Comparison of ENCODE assay signal across 9 cellular contexts in the genomic region with DNA sequence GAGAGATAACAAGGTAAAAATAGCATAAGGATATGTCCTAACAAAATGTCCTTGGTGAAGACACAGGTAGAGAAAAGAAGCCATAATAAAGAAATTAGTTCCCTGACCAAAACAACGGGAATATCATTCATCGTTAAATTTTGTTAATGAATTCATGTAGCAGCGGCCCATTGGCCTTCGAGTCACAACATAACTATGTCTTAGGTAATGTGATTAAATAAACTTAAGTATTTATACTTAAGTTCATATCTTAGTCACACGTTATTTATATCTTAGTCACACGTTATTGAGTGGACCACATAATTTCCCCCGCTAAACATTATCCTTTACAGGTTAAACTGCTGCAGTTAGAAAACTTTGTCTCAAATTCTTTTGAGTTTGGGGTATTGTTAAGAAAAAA. TPM values are rescaled to one million over a fixed set of nuclear protein-coding genes. Genes with fewer than 3 reads are reported as not detected.
A peak's percentile ranks its signal among the peaks of the same experiment; 100 is the strongest.
DNase-seq lines count a peak whose midpoint lies in the region; ATAC-seq and TF ChIP-seq lines count a peak whose summit lies in the region.
"Had no signal": no experiment of that assay in that cellular context is flagged by ENCODE, and none has a peak within 500 bp of the region (broad histone marks: within the 10 kb centered on the region; RNA-seq: fewer than 3 reads in every experiment).

No MANE protein-coding gene starts in this region.

- intact Hi-C loops in ovary (cut with DNase I): no loop called here

- H3K27ac ChIP-seq in DOHH2 (ENCODE audit: low read depth, low read length): no peak overlapping the region
- H3K27ac ChIP-seq in RWPE1: no peak overlapping the region
- no peak overlapping the region for H3K27ac ChIP-seq in ovary

- 7 to 21% (median 13%) methylated on average over 7 of the region's 7 CpGs for WGBS in ovary, 3 donors

- CTCF ChIA-PET in RWPE1 (lab: Yijun Ruan, JAX): no interaction called here

- no peaks in the 10 kb centered on the region for H3K79me2 ChIP-seq in DOHH2 (ENCODE audit: control insufficient read depth, low read length)

- POLR2A ChIA-PET in RWPE1 (lab: Yijun Ruan, JAX; ENCODE audit: low non-redundant PET): no interaction called here

- H4K20me1 ChIP-seq in DOHH2 (ENCODE audit: control insufficient read depth, insufficient read depth, low read depth, low read length): no peaks in the 10 kb centered on the region

- H3K4me2 ChIP-seq in DOHH2 (ENCODE audit: low read length): peak overlapping the region; percentile 66

- peak overlapping the region; percentile 64 for H3K4me3 ChIP-seq in DOHH2 (ENCODE audit: low read length)
- peak overlapping the region; percentile 86 to 95 for H3K4me3 ChIP-seq in foreskin fibroblast (ENCODE audit: low read depth in 1 of 2, low read length in 2 of 2)
- peak overlapping the region; percentile 88 for H3K4me3 ChIP-seq in ovary

- no peaks in the 10 kb centered on the region for H3F3A ChIP-seq in DOHH2 (ENCODE audit: control insufficient read depth, insufficient read depth)

- DNase-seq in RWPE1 (ENCODE audit: low spot score): peak; percentile 74
- peak; percentile 71 to 76 for DNase-seq in foreskin fibroblast
- DNase-seq in ovary: no peak
- DNase-seq in UCSD-AML1 (lab: John Stamatoyannopoulos, UW; ENCODE audit: unreplicated experiment): no peak
- no peak for DNase-seq in NCI-H1417 (lab: John Stamatoyannopoulos, UW)
- DNase-seq: NCI-H187 treated with DMSO at 0.1 percent for 48 hours had no signal

- H3K36me3 ChIP-seq in DOHH2 (ENCODE audit: control insufficient read depth, low read length) (no peaks in the 10 kb centered on the region), ovary (no peaks in the 10 kb centered on the region)

- peaks cover 21% of the 10 kb centered on the region for H3K27me3 ChIP-seq in DOHH2 (ENCODE audit: control insufficient read depth, low read length)
- H3K27me3 ChIP-seq in ovary: no peaks in the 10 kb centered on the region

- TF ChIP-seq CTCF in DOHH2 (IDR thresholded peaks at IDR 0.05; ENCODE audit: low read depth, low read length, poor library complexity, severe bottlenecking) (no peak), RWPE1 (conservative IDR thresholded peaks at IDR 0.05; ENCODE audit: low read depth) (no peak), foreskin fibroblast (IDR thresholded peaks at IDR 0.05; ENCODE audit: low read depth, low read length) (no peak), ovary (IDR thresholded peaks at IDR 0.05) (no peak)

- no peak for TF ChIP-seq POLR2A in ovary (IDR thresholded peaks at IDR 0.05)

- no peaks in the 10 kb centered on the region for H3K9me2 ChIP-seq in DOHH2 (replicated peaks; ENCODE audit: control insufficient read depth, low read length)

- TF ChIP-seq EP300 in ovary (IDR thresholded peaks at IDR 0.05): no peak

- H3K4me1 ChIP-seq in DOHH2 (ENCODE audit: control insufficient read depth, low read length) (peaks cover 15% of the 10 kb centered on the region), ovary (ENCODE audit: insufficient read depth) (no peaks in the 10 kb centered on the region)

- no peak for ATAC-seq in HG03025 (IDR thresholded peaks at IDR 0.05; ENCODE audit: low FRiP score, unreplicated experiment)
- ATAC-seq in GM21447 (IDR thresholded peaks at IDR 0.05; ENCODE audit: unreplicated experiment): no peak

- H3K9me3 ChIP-seq in DOHH2 (ENCODE audit: control insufficient read depth, insufficient read depth, low read length) (no peaks in the 10 kb centered on the region), ovary (no peaks in the 10 kb centered on the region)

RNA-seq across cellular contexts. Expression of a gene that starts 1.2 kb away (rescaled TPM):
- total RNA-seq in ovary: 10 to 100 TPM in 3 of 7 donors, 1 to 10 TPM in 4; 2.4 to 21.5 (median 8.7) TPM
- polyA plus RNA-seq in ovary: 10 to 100 TPM; 13.3 to 66.2 TPM

Comparison
In these comparisons a context has a peak if more than half of its experiments do, and no peak if none do; other contexts are left out.
1. DNase-seq: peak in RWPE1 (single experiment) and foreskin fibroblast (2 of 2); none in ovary (0 of 5), UCSD-AML1 (single experiment) and NCI-H1417 (0 of 3).
2. Peak in every context shown above with its lines, with median percentiles within 50 percentile points of each other: H3K4me3 ChIP-seq.